Comparison of ENCODE assay signal across 11 cellular contexts in the genomic region with DNA sequence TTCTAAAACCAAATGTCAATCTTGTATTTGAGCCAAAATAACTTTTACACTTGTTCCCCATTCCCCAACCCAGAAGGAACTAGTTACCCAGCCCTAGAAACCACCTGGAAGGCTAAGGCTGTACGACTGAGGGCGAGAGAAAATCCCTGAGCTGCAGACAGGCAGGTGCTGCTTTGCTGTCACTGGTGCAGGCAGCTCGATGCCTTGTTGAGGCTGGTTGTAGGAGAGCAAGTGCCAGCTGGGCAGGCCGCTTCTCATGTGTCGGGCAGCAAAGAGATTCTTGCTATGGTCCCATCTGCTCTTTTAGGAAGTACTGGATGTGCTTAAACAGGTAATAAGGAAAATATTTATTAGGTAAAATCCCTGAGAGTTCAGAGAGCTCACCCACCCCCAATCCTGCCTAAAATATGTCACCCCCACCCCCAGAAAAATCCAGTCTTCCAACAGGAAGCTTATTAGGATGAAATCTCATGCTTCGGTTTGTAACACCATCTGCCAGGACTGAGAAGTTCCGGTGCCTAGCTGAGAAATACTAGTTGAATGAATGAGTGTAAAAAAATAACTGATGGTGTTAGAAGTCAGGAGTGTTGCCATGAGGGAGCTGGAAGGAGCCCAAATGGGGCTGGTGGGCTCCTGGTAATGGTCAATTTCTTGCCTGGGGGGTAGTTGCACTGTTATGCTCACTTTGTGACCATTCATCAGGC.
A peak's percentile ranks its signal among the peaks of the same experiment; 100 is the strongest.
DNase-seq lines count a peak whose midpoint lies in the region; ATAC-seq and TF ChIP-seq lines count a peak whose summit lies in the region.
"Had no signal": no experiment of that assay in that cellular context is flagged by ENCODE, and none has a peak within 500 bp of the region (broad histone marks: within the 10 kb centered on the region; RNA-seq: fewer than 3 reads in every experiment).

No MANE protein-coding gene starts in this region.

- H3K27ac Mint-ChIP-seq in HFFc6 (peak overlapping the region; percentile 98), osteocyte (ENCODE audit: unreplicated experiment) (peak overlapping the region; percentile 94)
- H3K27ac Mint-ChIP-seq in activated T-helper 2 cell treated with anti-CD3 and anti-CD28 coated beads, Interferon-gamma antibody, Interleukin-2, Interleukin-4, amounts not matched to agents 10 μg/mL and 5 μg/mL and 100 μg/mL, durations not matched to agents 14 hours and 24 hours and 36 hours: peak overlapping the region; percentile 19

- H3K9me3 Mint-ChIP-seq in HFFc6: no peaks in the 10 kb centered on the region
- no peaks in the 10 kb centered on the region for H3K9me3 Mint-ChIP-seq in activated T-helper 2 cell treated with anti-CD3 and anti-CD28 coated beads, Interferon-gamma antibody, Interleukin-2, Interleukin-4, amounts not matched to agents 10 μg/mL and 5 μg/mL and 100 μg/mL, durations not matched to agents 14 hours and 24 hours and 36 hours
- H3K9me3 Mint-ChIP-seq in osteocyte (ENCODE audit: unreplicated experiment): no peaks in the 10 kb centered on the region

- H3K36me3 Mint-ChIP-seq in HFFc6 (ENCODE audit: low read depth): peaks cover 52% of the 10 kb centered on the region
- peaks cover 15% of the 10 kb centered on the region for H3K36me3 Mint-ChIP-seq in activated T-helper 2 cell treated with anti-CD3 and anti-CD28 coated beads, Interferon-gamma antibody, Interleukin-2, Interleukin-4, amounts not matched to agents 10 μg/mL and 5 μg/mL and 100 μg/mL, durations not matched to agents 14 hours and 24 hours and 36 hours (ENCODE audit: low read depth)
- H3K36me3 Mint-ChIP-seq in osteocyte (ENCODE audit: unreplicated experiment): no peaks in the 10 kb centered on the region

- TF ChIP-seq CTCF in HFFc6 (IDR thresholded peaks at IDR 0.05) (no peak), osteocyte (IDR thresholded peaks at IDR 0.05) (no peak), GM20000 (IDR thresholded peaks at IDR 0.05; ENCODE audit: extremely low read depth, missing control alignments) (no peak)

- DNase-seq in GF-D8 (lab: John Stamatoyannopoulos, UW): peak; percentile 25
- no peak for DNase-seq in HFFc6
- DNase-seq in activated T-helper 2 cell treated with anti-CD3 and anti-CD28 coated beads, Interferon-gamma antibody, Interleukin-2, Interleukin-4, amounts not matched to agents 10 μg/mL and 5 μg/mL and 100 μg/mL, durations not matched to agents 14 hours and 24 hours and 36 hours (ENCODE audit: low spot score): no peak
- no peak for DNase-seq in osteocyte (ENCODE audit: extremely low spot score, unreplicated experiment)
- no peak for DNase-seq in NCI-H446 treated with DMSO at 0.1 percent for 48 hours (lab: John Stamatoyannopoulos, UW)
- DNase-seq in GM20000 (ENCODE audit: low spot score): no peak
- no peak for DNase-seq in kidney tubule cell (ENCODE audit: low spot score)
- DNase-seq: anterior cingulate cortex; NCI-H345; stimulated activated CD4-positive, alpha-beta T cell treated with anti-CD3 and anti-CD28 coated beads, Interleukin-4, amount 100 ng/mL, for 4 hours had no signal

- no peak for ATAC-seq in SK-N-SH treated with all-trans-retinoic acid at 6 μM for 48 hours

- H3K4me3 Mint-ChIP-seq in HFFc6: peak overlapping the region; percentile 77
- no peak overlapping the region for H3K4me3 Mint-ChIP-seq in activated T-helper 2 cell treated with anti-CD3 and anti-CD28 coated beads, Interferon-gamma antibody, Interleukin-2, Interleukin-4, amounts not matched to agents 10 μg/mL and 5 μg/mL and 100 μg/mL, durations not matched to agents 14 hours and 24 hours and 36 hours (ENCODE audit: low read depth)
- H3K4me3 Mint-ChIP-seq in osteocyte (ENCODE audit: unreplicated experiment): no peak overlapping the region

- no peaks in the 10 kb centered on the region; the same call in none of the 2 replicates for H3K27me3 Mint-ChIP-seq in HFFc6 (ENCODE audit: insufficient read depth)
- H3K27me3 Mint-ChIP-seq in activated T-helper 2 cell treated with anti-CD3 and anti-CD28 coated beads, Interferon-gamma antibody, Interleukin-2, Interleukin-4, amounts not matched to agents 10 μg/mL and 5 μg/mL and 100 μg/mL, durations not matched to agents 14 hours and 24 hours and 36 hours (ENCODE audit: low read depth): no peaks in the 10 kb centered on the region
- no peaks in the 10 kb centered on the region for H3K27me3 Mint-ChIP-seq in osteocyte (ENCODE audit: unreplicated experiment)

- H3K4me1 Mint-ChIP-seq in HFFc6 (ENCODE audit: low read depth) (peaks cover 72% of the 10 kb centered on the region), osteocyte (ENCODE audit: unreplicated experiment) (peaks cover 33% of the 10 kb centered on the region)
- peaks cover 81% of the 10 kb centered on the region for H3K4me1 Mint-ChIP-seq in activated T-helper 2 cell treated with anti-CD3 and anti-CD28 coated beads, Interferon-gamma antibody, Interleukin-2, Interleukin-4, amounts not matched to agents 10 μg/mL and 5 μg/mL and 100 μg/mL, durations not matched to agents 14 hours and 24 hours and 36 hours (ENCODE audit: low read depth)

- intact Hi-C loops in activated T-helper 2 cell treated with anti-CD3 and anti-CD28 coated beads, Interferon-gamma antibody, Interleukin-2, Interleukin-4, amounts not matched to agents 10 μg/mL and 5 μg/mL and 100 μg/mL, durations not matched to agents 14 hours and 24 hours and 36 hours (cut with micrococcal nuclease): no loop called here

TF ChIP-seq in SK-N-SH treated with all-trans-retinoic acid at 6 μM for 48 hours, 23 proteins besides CTCF, POLR2A, EP300 and RAD21:
- no peak for TF ChIP-seq ZNF8 (CRISPR knock-in tag; IDR thresholded peaks at IDR 0.05)
- TF ChIP-seq BACH2 (CRISPR knock-in tag; IDR thresholded peaks at IDR 0.05; ENCODE audit: borderline replicate concordance): no peak
- TF ChIP-seq, protein P1, sequence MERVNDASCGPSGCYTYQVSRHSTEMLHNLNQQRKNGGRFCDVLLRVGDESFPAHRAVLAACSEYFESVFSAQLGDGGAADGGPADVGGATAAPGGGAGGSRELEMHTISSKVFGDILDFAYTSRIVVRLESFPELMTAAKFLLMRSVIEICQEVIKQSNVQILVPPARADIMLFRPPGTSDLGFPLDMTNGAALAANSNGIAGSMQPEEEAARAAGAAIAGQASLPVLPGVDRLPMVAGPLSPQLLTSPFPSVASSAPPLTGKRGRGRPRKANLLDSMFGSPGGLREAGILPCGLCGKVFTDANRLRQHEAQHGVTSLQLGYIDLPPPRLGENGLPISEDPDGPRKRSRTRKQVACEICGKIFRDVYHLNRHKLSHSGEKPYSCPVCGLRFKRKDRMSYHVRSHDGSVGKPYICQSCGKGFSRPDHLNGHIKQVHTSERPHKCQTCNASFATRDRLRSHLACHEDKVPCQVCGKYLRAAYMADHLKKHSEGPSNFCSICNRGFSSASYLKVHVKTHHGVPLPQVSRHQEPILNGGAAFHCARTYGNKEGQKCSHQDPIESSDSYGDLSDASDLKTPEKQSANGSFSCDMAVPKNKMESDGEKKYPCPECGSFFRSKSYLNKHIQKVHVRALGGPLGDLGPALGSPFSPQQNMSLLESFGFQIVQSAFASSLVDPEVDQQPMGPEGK (CRISPR knock-in tag; IDR thresholded peaks at IDR 0.05; ENCODE audit: borderline replicate concordance): no peak
- TF ChIP-seq TSHZ2 (CRISPR knock-in tag; IDR thresholded peaks at IDR 0.05): no peak
- no peak for TF ChIP-seq RARB (CRISPR knock-in tag; IDR thresholded peaks at IDR 0.05)
- TF ChIP-seq ZNF565 (CRISPR knock-in tag; conservative IDR thresholded peaks at IDR 0.05; ENCODE audit: low read depth): no peak
- TF ChIP-seq SNAI2 (CRISPR knock-in tag; IDR thresholded peaks at IDR 0.05): no peak
- no peak for TF ChIP-seq ZC3H10 (CRISPR knock-in tag; IDR thresholded peaks at IDR 0.05)
- no peak for TF ChIP-seq ZFP3 (CRISPR knock-in tag; IDR thresholded peaks at IDR 0.05)
- no peak for TF ChIP-seq ESRRG (CRISPR knock-in tag; IDR thresholded peaks at IDR 0.05)
- TF ChIP-seq ISL1 (CRISPR knock-in tag; IDR thresholded peaks at IDR 0.05): no peak
- TF ChIP-seq PPARA (CRISPR knock-in tag; IDR thresholded peaks at IDR 0.05; ENCODE audit: borderline replicate concordance): no peak
- no peak for TF ChIP-seq ZNF70 (CRISPR knock-in tag; IDR thresholded peaks at IDR 0.05)
- TF ChIP-seq ZFP30 (CRISPR knock-in tag; IDR thresholded peaks at IDR 0.05): no peak
- TF ChIP-seq CSRNP3 (CRISPR knock-in tag; IDR thresholded peaks at IDR 0.05): no peak

Comparison
In these comparisons a context has a peak if more than half of its experiments do, and no peak if none do; other contexts are left out.
1. H3K27ac Mint-ChIP-seq: peak in every context shown above with its lines; median percentile 98 in HFFc6; 94 in osteocyte; 19 in activated T-helper 2 cell treated with anti-CD3 and anti-CD28 coated beads, Interferon-gamma antibody, Interleukin-2, Interleukin-4, amounts not matched to agents 10 μg/mL and 5 μg/mL and 100 μg/mL, durations not matched to agents 14 hours and 24 hours and 36 hours.